Comparison of ENCODE assay signal across 23 cellular contexts in genomic region chr2:112800881-112801583, GRCh38. TPM values are rescaled to one million over a fixed set of nuclear protein-coding genes. Genes with fewer than 3 reads are reported as not detected.
"Had no signal": no experiment of that assay in that cellular context is flagged by ENCODE, and none has a peak within 500 bp of the region (broad histone marks: within the 10 kb centered on the region; RNA-seq: fewer than 3 reads in every experiment).

No MANE protein-coding gene starts in this region.

- H3K27ac ChIP-seq: cardiac muscle cell, gastrocnemius medialis, parathyroid adenoma, thoracic aorta, upper lobe of right lung had no signal

- H3K4me1 ChIP-seq: gastrocnemius medialis, parathyroid adenoma, upper lobe of right lung had no signal

- H3K4me3 ChIP-seq: cardiac muscle cell, gastrocnemius medialis, smooth muscle cell, thoracic aorta, upper lobe of right lung had no signal

- ATAC-seq: activated CD8-positive, alpha-beta T cell treated with anti-CD3 and anti-CD28 coated beads, Interleukin-2, amount 10 ng/mL, durations not matched to agents 7 days and 5 days; activated naive CD4-positive, alpha-beta T cell treated with anti-CD3 and anti-CD28 coated beads, Interleukin-2, amount 50 U/mL, for 72 hours; gastrocnemius medialis; left ventricle myocardium superior; naive thymus-derived CD4-positive, alpha-beta T cell; sciatic nerve; upper lobe of right lung had no signal

- H3K9me3 ChIP-seq: gastrocnemius medialis, thoracic aorta, upper lobe of right lung had no signal

- H3K36me3 Mint-ChIP-seq: activated naive CD4-positive, alpha-beta T cell treated with anti-CD3 and anti-CD28 coated beads, Interleukin-2, amount 50 U/mL, for 72 hours had no signal

- H3K27ac Mint-ChIP-seq: activated CD4-positive, alpha-beta T cell treated with anti-CD3 and anti-CD28 coated beads, Interleukin-2, amount 10 ng/mL, durations not matched to agents 7 days and 5 days; activated T-cell treated with anti-CD3 and anti-CD28 coated beads, Interleukin-2, amount 50 U/mL, for 24 hours had no signal

- H3K9ac ChIP-seq: parathyroid adenoma had no signal

- H3K36me3 ChIP-seq: cardiac muscle cell, gastrocnemius medialis, thoracic aorta, upper lobe of right lung had no signal

- H3K27me3 Mint-ChIP-seq: activated CD4-positive, alpha-beta T cell treated with anti-CD3 and anti-CD28 coated beads, Interleukin-2, amount 10 ng/mL, durations not matched to agents 7 days and 5 days; activated T-cell treated with anti-CD3 and anti-CD28 coated beads, Interleukin-2, amount 50 U/mL, for 24 hours had no signal

- H3K27me3 ChIP-seq: cardiac muscle cell, gastrocnemius medialis, upper lobe of right lung had no signal

- H3K4me2 ChIP-seq: smooth muscle cell had no signal

- H3K9me3 Mint-ChIP-seq: activated naive CD4-positive, alpha-beta T cell treated with anti-CD3 and anti-CD28 coated beads, Interleukin-2, amount 50 U/mL, for 72 hours; activated T-cell treated with anti-CD3 and anti-CD28 coated beads, Interleukin-2, amount 50 U/mL, for 24 hours had no signal

- H3K4me3 Mint-ChIP-seq: activated CD4-positive, alpha-beta T cell treated with anti-CD3 and anti-CD28 coated beads, Interleukin-2, amount 10 ng/mL, durations not matched to agents 7 days and 5 days; activated CD8-positive, alpha-beta T cell treated with anti-CD3 and anti-CD28 coated beads, Interleukin-2, amount 10 ng/mL, durations not matched to agents 7 days and 5 days; activated T-cell treated with anti-CD3 and anti-CD28 coated beads, Interleukin-2, amount 50 U/mL, for 24 hours had no signal

- H2AFZ ChIP-seq: parathyroid adenoma had no signal

- DNase-seq: activated CD4-positive, alpha-beta T cell treated with anti-CD3 and anti-CD28 coated beads, Interleukin-2, amount 10 ng/mL, durations not matched to agents 7 days and 5 days; activated CD4-positive, CD25-positive, alpha-beta regulatory T cell; activated CD8-positive, alpha-beta T cell treated with anti-CD3 and anti-CD28 coated beads, Interleukin-2, amount 10 ng/mL, durations not matched to agents 7 days and 5 days; activated gamma-delta T cell; activated T-cell treated with anti-CD3 and anti-CD28 coated beads, Interleukin-2, amount 50 U/mL, for 24 hours; amniotic stem cell; gastrocnemius medialis; head of caudate nucleus; kidney; left ventricle myocardium superior; mesenchymal stem cell; naive thymus-derived CD4-positive, alpha-beta T cell; stimulated activated CD4-positive, alpha-beta T cell treated with anti-CD3 and anti-CD28 coated beads, Interleukin-4, amount 100 ng/mL, for 1 hour; T1000; upper lobe of right lung had no signal

RNA-seq across cellular contexts. Expression of gene IL1A, which starts 16.7 kb away (rescaled TPM):
- total RNA-seq: activated CD8-positive, alpha-beta T cell treated with anti-CD3 and anti-CD28 coated beads, Interleukin-2, amount 10 ng/mL, durations not matched to agents 7 days and 5 days; cardiac muscle cell; dermis microvascular lymphatic vessel endothelial cell; gastrocnemius medialis; left ventricle myocardium superior had no signal
- polyA plus RNA-seq: cardiac muscle cell; naive thymus-derived CD4-positive, alpha-beta T cell had no signal

RNA-seq across cellular contexts. Expression of gene IL1B, which starts 35.5 kb away (rescaled TPM):
- total RNA-seq: activated CD4-positive, alpha-beta T cell treated with anti-CD3 and anti-CD28 coated beads, Interleukin-2, amount 10 ng/mL, durations not matched to agents 7 days and 5 days; activated CD8-positive, alpha-beta T cell treated with anti-CD3 and anti-CD28 coated beads, Interleukin-2, amount 10 ng/mL, durations not matched to agents 7 days and 5 days; cardiac muscle cell; dermis microvascular lymphatic vessel endothelial cell; gastrocnemius medialis; smooth muscle cell; T-helper 1 cell treated with Interleukin-12 subunit alpha and Interleukin-12 subunit beta and Interleukin-4 antibody, amounts not matched to agents 30 ng/mL and 1 ng/mL, for 36 hours had no signal
- polyA plus RNA-seq: cardiac muscle cell; naive thymus-derived CD4-positive, alpha-beta T cell; smooth muscle cell had no signal

RNA-seq across cellular contexts. Expression of gene CKAP2L, which starts 36.6 kb away (rescaled TPM):
- polyA plus RNA-seq: naive thymus-derived CD4-positive, alpha-beta T cell had no signal
